In genomic region chr3:167735233-167736107, GRCh38 we compare ENCODE assay signal across 1 cellular context.
TF ChIP-seq lines count a peak whose summit lies in the region.

TSS of gene SERPINI1 (plus strand) at chr3:167735721. CDS start at chr3:167789129, 53,408 bp downstream.

TF ChIP-seq in HepG2, 621 proteins besides CTCF, POLR2A, EP300 and RAD21 (continued from another document and continues in another):
- no peak for TF ChIP-seq ZBTB39 (CRISPR knock-in tag; IDR thresholded peaks at IDR 0.05)
- TF ChIP-seq CHD2 (IDR thresholded peaks at IDR 0.05; ENCODE audit: low read depth, low read length), result 0 out of 2 replicates have a peak, but pooled peaks have one; percentile 24
- TF ChIP-seq ZNF17 (CRISPR knock-in tag; IDR thresholded peaks at IDR 0.05), result no peak
- peak; percentile 40; the same call in 1 of the 2 replicates for TF ChIP-seq RBFOX2 (IDR thresholded peaks at IDR 0.05; ENCODE audit: low read depth, low read length)
- no peak for TF ChIP-seq ZNF44 (CRISPR knock-in tag; IDR thresholded peaks at IDR 0.05)
- no peak for TF ChIP-seq HNRNPLL (IDR thresholded peaks at IDR 0.05; ENCODE audit: low read depth, low read length, poor library complexity, severe bottlenecking)
- TF ChIP-seq ZNF670 (CRISPR knock-in tag; IDR thresholded peaks at IDR 0.05; ENCODE audit: borderline replicate concordance), result peak; percentile 45; the same call in 1 of the 2 replicates
- TF ChIP-seq TCF12 (IDR thresholded peaks at IDR 0.05), result no peak
- TF ChIP-seq TCF12 (CRISPR knock-in tag; IDR thresholded peaks at IDR 0.05), result no peak
- TF ChIP-seq ZNF768 (CRISPR knock-in tag; IDR thresholded peaks at IDR 0.05), result peak; percentile 24; the same call in 1 of the 2 replicates
- TF ChIP-seq KLF12 (CRISPR knock-in tag; IDR thresholded peaks at IDR 0.05; ENCODE audit: borderline replicate concordance), result peak; percentile 68; the same call in 1 of the 2 replicates
- TF ChIP-seq ZBTB37 (CRISPR knock-in tag; IDR thresholded peaks at IDR 0.05), result peak; percentile 47; the same call in 1 of the 2 replicates
- TF ChIP-seq, protein P1, sequence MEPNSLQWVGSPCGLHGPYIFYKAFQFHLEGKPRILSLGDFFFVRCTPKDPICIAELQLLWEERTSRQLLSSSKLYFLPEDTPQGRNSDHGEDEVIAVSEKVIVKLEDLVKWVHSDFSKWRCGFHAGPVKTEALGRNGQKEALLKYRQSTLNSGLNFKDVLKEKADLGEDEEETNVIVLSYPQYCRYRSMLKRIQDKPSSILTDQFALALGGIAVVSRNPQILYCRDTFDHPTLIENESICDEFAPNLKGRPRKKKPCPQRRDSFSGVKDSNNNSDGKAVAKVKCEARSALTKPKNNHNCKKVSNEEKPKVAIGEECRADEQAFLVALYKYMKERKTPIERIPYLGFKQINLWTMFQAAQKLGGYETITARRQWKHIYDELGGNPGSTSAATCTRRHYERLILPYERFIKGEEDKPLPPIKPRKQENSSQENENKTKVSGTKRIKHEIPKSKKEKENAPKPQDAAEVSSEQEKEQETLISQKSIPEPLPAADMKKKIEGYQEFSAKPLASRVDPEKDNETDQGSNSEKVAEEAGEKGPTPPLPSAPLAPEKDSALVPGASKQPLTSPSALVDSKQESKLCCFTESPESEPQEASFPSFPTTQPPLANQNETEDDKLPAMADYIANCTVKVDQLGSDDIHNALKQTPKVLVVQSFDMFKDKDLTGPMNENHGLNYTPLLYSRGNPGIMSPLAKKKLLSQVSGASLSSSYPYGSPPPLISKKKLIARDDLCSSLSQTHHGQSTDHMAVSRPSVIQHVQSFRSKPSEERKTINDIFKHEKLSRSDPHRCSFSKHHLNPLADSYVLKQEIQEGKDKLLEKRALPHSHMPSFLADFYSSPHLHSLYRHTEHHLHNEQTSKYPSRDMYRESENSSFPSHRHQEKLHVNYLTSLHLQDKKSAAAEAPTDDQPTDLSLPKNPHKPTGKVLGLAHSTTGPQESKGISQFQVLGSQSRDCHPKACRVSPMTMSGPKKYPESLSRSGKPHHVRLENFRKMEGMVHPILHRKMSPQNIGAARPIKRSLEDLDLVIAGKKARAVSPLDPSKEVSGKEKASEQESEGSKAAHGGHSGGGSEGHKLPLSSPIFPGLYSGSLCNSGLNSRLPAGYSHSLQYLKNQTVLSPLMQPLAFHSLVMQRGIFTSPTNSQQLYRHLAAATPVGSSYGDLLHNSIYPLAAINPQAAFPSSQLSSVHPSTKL (CRISPR knock-in tag; IDR thresholded peaks at IDR 0.05), result no peak
- TF ChIP-seq IRF1 (CRISPR knock-in tag; IDR thresholded peaks at IDR 0.05; ENCODE audit: low read depth), result no peak
- no peak for TF ChIP-seq ATF7 (IDR thresholded peaks at IDR 0.05)
- no peak for TF ChIP-seq ATF7 (CRISPR knock-in tag; IDR thresholded peaks at IDR 0.05)
- TF ChIP-seq ETV6 (CRISPR knock-in tag; conservative IDR thresholded peaks at IDR 0.05), result no peak; the same call in 1 of the 2 replicates
- no peak for TF ChIP-seq ZNF550 (CRISPR knock-in tag; IDR thresholded peaks at IDR 0.05; ENCODE audit: borderline replicate concordance)
- no peak; the same call in 1 of the 2 replicates for TF ChIP-seq HOXA3 (CRISPR knock-in tag; IDR thresholded peaks at IDR 0.05)
- no peak; the same call in 1 of the 2 replicates for TF ChIP-seq ZNF878 (CRISPR knock-in tag; IDR thresholded peaks at IDR 0.05)
- TF ChIP-seq ZNF143 (CRISPR knock-in tag; IDR thresholded peaks at IDR 0.05), result no peak
- TF ChIP-seq ZNF788 (CRISPR knock-in tag; IDR thresholded peaks at IDR 0.05; ENCODE audit: borderline replicate concordance), result no peak; the same call in 1 of the 2 replicates
- TF ChIP-seq ZNF121 (CRISPR knock-in tag; IDR thresholded peaks at IDR 0.05), result no peak
- TF ChIP-seq ATF3 (CRISPR knock-in tag; IDR thresholded peaks at IDR 0.05), result no peak; the same call in 1 of the 2 replicates
- TF ChIP-seq ZNF607 (CRISPR knock-in tag; IDR thresholded peaks at IDR 0.05; ENCODE audit: borderline replicate concordance), result peak; percentile 63; the same call in 1 of the 2 replicates
- peak; percentile 80 for TF ChIP-seq HDAC1 (CRISPR knock-in tag; IDR thresholded peaks at IDR 0.05)
- 0 out of 2 replicates have a peak, but pooled peaks have one; percentile 27 for TF ChIP-seq ZNF839 (CRISPR knock-in tag; IDR thresholded peaks at IDR 0.05; ENCODE audit: borderline replicate concordance)
- 0 out of 2 replicates have a peak, but pooled peaks have one; percentile 70 for TF ChIP-seq TMF1 (CRISPR knock-in tag; IDR thresholded peaks at IDR 0.05; ENCODE audit: low read depth)
- TF ChIP-seq KDM3A (CRISPR knock-in tag; IDR thresholded peaks at IDR 0.05; ENCODE audit: low read depth), result no peak
- TF ChIP-seq, protein P2, sequence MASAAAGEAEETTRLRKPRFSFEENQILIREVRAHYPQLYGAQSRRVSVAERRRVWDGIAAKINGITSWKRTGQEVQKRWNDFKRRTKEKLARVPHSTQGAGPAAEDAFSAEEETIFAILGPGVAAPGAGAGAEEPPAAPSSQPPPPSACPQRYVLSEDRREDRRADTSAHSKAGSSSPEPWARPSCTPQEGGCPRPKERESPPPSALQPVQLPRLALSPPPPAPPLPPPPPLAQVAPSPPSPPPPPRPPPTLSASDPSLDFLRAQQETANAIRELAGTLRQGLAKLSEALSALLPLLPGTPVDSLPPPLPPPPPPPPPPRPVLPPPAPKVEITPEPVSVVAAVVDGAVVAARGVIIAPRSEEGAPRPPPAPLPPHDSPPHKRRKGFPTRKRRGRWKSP (CRISPR knock-in tag; IDR thresholded peaks at IDR 0.05), result peak; percentile 42; the same call in 1 of the 2 replicates
- TF ChIP-seq LCORL (IDR thresholded peaks at IDR 0.05), result no peak
- TF ChIP-seq LCORL (CRISPR knock-in tag; IDR thresholded peaks at IDR 0.05), result peak; percentile 79
- no peak for TF ChIP-seq ATF7-NPFF (CRISPR knock-in tag; IDR thresholded peaks at IDR 0.05; ENCODE audit: low read depth)
- TF ChIP-seq ZNF850 (CRISPR knock-in tag; conservative IDR thresholded peaks at IDR 0.05), result no peak
- 0 out of 2 replicates have a peak, but pooled peaks have one; percentile 44 for TF ChIP-seq THAP7 (CRISPR knock-in tag; IDR thresholded peaks at IDR 0.05)
- TF ChIP-seq FOXK1 (CRISPR knock-in tag; IDR thresholded peaks at IDR 0.05; ENCODE audit: borderline replicate concordance, low read depth), result peak; percentile 53; the same call in 1 of the 2 replicates
- no peak for TF ChIP-seq ZBTB20 (CRISPR knock-in tag; IDR thresholded peaks at IDR 0.05; ENCODE audit: borderline replicate concordance, low read depth)
- peak; percentile 11 for TF ChIP-seq YY1 (IDR thresholded peaks at IDR 0.05; ENCODE audit: insufficient read depth, insufficient replicate concordance, low read depth, low read length)
- peak; percentile 98 for TF ChIP-seq ZNF441 (CRISPR knock-in tag; IDR thresholded peaks at IDR 0.05; ENCODE audit: borderline replicate concordance)
- TF ChIP-seq ZNF276 (CRISPR knock-in tag; IDR thresholded peaks at IDR 0.05; ENCODE audit: low read depth), result no peak
- TF ChIP-seq HNRNPL (IDR thresholded peaks at IDR 0.05; ENCODE audit: low read depth, low read length), result 0 out of 2 replicates have a peak, but pooled peaks have one; percentile 37
- TF ChIP-seq ARID3A (IDR thresholded peaks at IDR 0.05; ENCODE audit: low read depth, low read length), result no peak
- TF ChIP-seq ELF1 (CRISPR knock-in tag; IDR thresholded peaks at IDR 0.05), result no peak
- TF ChIP-seq ZNF605 (CRISPR knock-in tag; IDR thresholded peaks at IDR 0.05), result no peak
- TF ChIP-seq, protein P3, sequence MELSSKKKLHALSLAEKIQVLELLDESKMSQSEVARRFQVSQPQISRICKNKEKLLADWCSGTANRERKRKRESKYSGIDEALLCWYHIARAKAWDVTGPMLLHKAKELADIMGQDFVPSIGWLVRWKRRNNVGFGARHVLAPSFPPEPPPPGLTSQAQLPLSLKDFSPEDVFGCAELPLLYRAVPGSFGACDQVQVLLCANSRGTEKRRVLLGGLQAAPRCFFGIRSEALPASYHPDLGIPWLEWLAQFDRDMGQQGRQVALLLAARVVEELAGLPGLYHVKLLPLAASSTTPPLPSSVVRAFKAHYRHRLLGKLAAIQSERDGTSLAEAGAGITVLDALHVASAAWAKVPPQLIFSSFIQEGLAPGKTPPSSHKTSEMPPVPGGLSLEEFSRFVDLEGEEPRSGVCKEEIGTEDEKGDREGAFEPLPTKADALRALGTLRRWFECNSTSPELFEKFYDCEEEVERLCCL (CRISPR knock-in tag; IDR thresholded peaks at IDR 0.05; ENCODE audit: borderline replicate concordance), result 0 out of 2 replicates have a peak, but pooled peaks have one; percentile 51
